ENCODE assay signal across 8 cellular contexts in the genomic region with DNA sequence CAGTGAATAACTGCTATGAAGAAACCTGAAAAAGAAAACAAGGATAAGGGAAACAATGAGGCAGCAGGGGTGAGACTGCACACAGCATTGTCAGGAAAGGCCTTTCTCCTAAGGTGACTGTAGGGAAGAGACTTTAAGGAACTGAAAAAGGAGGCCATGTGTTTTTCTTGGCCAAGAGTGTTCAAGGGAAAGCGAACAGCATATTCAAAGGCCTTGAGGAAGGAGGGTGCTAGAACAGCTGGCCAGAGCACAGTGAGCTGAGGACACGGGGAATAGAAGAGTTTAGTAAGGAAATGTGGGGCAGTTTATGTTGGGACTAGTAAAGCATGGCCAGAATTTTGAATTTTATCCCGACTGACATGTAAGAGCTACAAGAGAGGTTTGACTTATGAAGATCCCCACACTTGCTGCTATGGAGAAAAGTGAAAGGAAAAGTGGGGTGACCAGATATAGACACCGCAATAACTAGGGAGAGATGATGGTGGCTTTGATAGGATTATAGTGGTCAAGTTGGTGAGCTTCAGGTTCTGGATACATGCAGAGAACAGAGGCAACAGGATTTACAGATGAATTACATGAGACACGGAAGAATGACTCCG. TPM values are rescaled to one million over a fixed set of nuclear protein-coding genes. Genes with fewer than 3 reads are reported as not detected.
DNase-seq lines count a peak whose midpoint lies in the region; ATAC-seq and TF ChIP-seq lines count a peak whose summit lies in the region.

No MANE protein-coding gene starts in this region.

- DNase-seq in Caco-2, result no peak
- DNase-seq in Kasumi-1 (lab: John Stamatoyannopoulos, UW), result peak; percentile 13 to 46
- no peak for DNase-seq in MCF 10A (ENCODE audit: unreplicated experiment)
- DNase-seq in natural killer cell treated with Interleukin-12 subunit alpha and Interleukin-12 subunit beta and Interleukin-15 and Interleukin-18, amount 100 ng/mL, for 72 hours (ENCODE audit: low spot score), result no peak
- DNase-seq in left lung, result no peak

- H3K9me3 ChIP-seq in Caco-2, result no peaks in the 10 kb centered on the region
- H3K9me3 ChIP-seq in left lung, result no peaks in the 10 kb centered on the region

- H3K4me1 Mint-ChIP-seq in Caco-2 (ENCODE audit: low read depth, unreplicated experiment) (peaks cover 17% of the 10 kb centered on the region), MCF 10A (ENCODE audit: insufficient read depth, unreplicated experiment) (peaks cover 11% of the 10 kb centered on the region)
- H3K4me1 Mint-ChIP-seq in natural killer cell treated with Interleukin-12 subunit alpha and Interleukin-12 subunit beta and Interleukin-15 and Interleukin-18, amount 100 ng/mL, for 72 hours (ENCODE audit: low read depth in 2 of 2), result peaks cover 21 to 28% of the 10 kb centered on the region in 2 donors

- peaks cover 25% of the 10 kb centered on the region for H3K36me3 Mint-ChIP-seq in Caco-2 (ENCODE audit: insufficient read depth, unreplicated experiment)
- peaks cover 6% of the 10 kb centered on the region for H3K36me3 Mint-ChIP-seq in MCF 10A (ENCODE audit: insufficient read depth, unreplicated experiment)
- peaks cover 10% of the 10 kb centered on the region for H3K36me3 Mint-ChIP-seq in natural killer cell treated with Interleukin-12 subunit alpha and Interleukin-12 subunit beta and Interleukin-15 and Interleukin-18, amount 100 ng/mL, for 72 hours

- no TSS peak for BruUV-seq in Caco-2 (replicated peaks; lab: Mats Ljungman, UMichigan)
- BruUV-seq in MCF 10A (replicated peaks; lab: Mats Ljungman, UMichigan), result no TSS peak

- H3K27me3 Mint-ChIP-seq in Caco-2 (ENCODE audit: insufficient read depth, unreplicated experiment), result no peaks in the 10 kb centered on the region
- no peaks in the 10 kb centered on the region for H3K27me3 Mint-ChIP-seq in MCF 10A (ENCODE audit: insufficient read depth, unreplicated experiment)
- no peaks in the 10 kb centered on the region for H3K27me3 Mint-ChIP-seq in natural killer cell treated with Interleukin-12 subunit alpha and Interleukin-12 subunit beta and Interleukin-15 and Interleukin-18, amount 100 ng/mL, for 72 hours

- CTCF ChIA-PET in Caco-2 (lab: Charles Lee), result no interaction called here
- CTCF ChIA-PET in MCF 10A (lab: Yijun Ruan, JAX), result interaction anchor here (0.9 kb wide), 1 partner anchor 51 kb away, joined by 5 read pairs; no protein-coding TSS in a partner anchor

- POLR2A ChIA-PET in Caco-2 (lab: Charles Lee) (interaction anchor here (3.1 kb wide), 1 partner anchor 15 kb away, joined by 41 read pairs; no protein-coding TSS in a partner anchor), MCF 10A (lab: Yijun Ruan, JAX) (interaction anchor here (1.0 to 4.7 kb wide), 10 partner anchors 9 to 301 kb away, joined by 3 to 76 read pairs (median 8); a partner anchor contains a TSS)

- ATAC-seq in natural killer cell treated with Interleukin-12 subunit alpha and Interleukin-12 subunit beta and Interleukin-15 and Interleukin-18, amount 100 ng/mL, for 72 hours, result no peak
- ATAC-seq in GM19328 (IDR thresholded peaks at IDR 0.05; ENCODE audit: unreplicated experiment) (no peak), left lung (no peak), HG03196 (IDR thresholded peaks at IDR 0.05; ENCODE audit: unreplicated experiment) (no peak), HG03025 (IDR thresholded peaks at IDR 0.05; ENCODE audit: low FRiP score, unreplicated experiment) (no peak)

- H3K27ac Mint-ChIP-seq in Caco-2 (ENCODE audit: unreplicated experiment) (peak overlapping the region; percentile 10), MCF 10A (ENCODE audit: low read depth, unreplicated experiment) (peak overlapping the region; percentile 81)
- peak overlapping the region; percentile 80 to 88 for H3K27ac Mint-ChIP-seq in natural killer cell treated with Interleukin-12 subunit alpha and Interleukin-12 subunit beta and Interleukin-15 and Interleukin-18, amount 100 ng/mL, for 72 hours

- H3K27me3 ChIP-seq in Caco-2 (replicated peaks; ENCODE audit: control insufficient read depth, insufficient read depth, low read length) (no peaks in the 10 kb centered on the region), left lung (no peaks in the 10 kb centered on the region)

- no peaks in the 10 kb centered on the region for H3K9me3 Mint-ChIP-seq in Caco-2 (ENCODE audit: unreplicated experiment)
- H3K9me3 Mint-ChIP-seq in MCF 10A (ENCODE audit: unreplicated experiment), result no peaks in the 10 kb centered on the region
- H3K9me3 Mint-ChIP-seq in natural killer cell treated with Interleukin-12 subunit alpha and Interleukin-12 subunit beta and Interleukin-15 and Interleukin-18, amount 100 ng/mL, for 72 hours, result no peaks in the 10 kb centered on the region

- intact Hi-C loops in Caco-2 (cut with micrococcal nuclease; ENCODE audit: unreplicated experiment), result no loop called here
- intact Hi-C loops in MCF 10A (cut with micrococcal nuclease), result no loop called here
- intact Hi-C loops in left lung (cut with DNase I), result no loop called here

- no peaks in the 10 kb centered on the region for H3K36me3 ChIP-seq in Caco-2 (ENCODE audit: control insufficient read depth, insufficient read depth, low read length)
- H3K36me3 ChIP-seq in left lung, result no peaks in the 10 kb centered on the region

- H3K4me3 Mint-ChIP-seq in Caco-2 (ENCODE audit: unreplicated experiment), result peak overlapping the region; percentile 76
- peak overlapping the region; percentile 75 for H3K4me3 Mint-ChIP-seq in MCF 10A (ENCODE audit: unreplicated experiment)
- peak overlapping the region; percentile 96 for H3K4me3 Mint-ChIP-seq in natural killer cell treated with Interleukin-12 subunit alpha and Interleukin-12 subunit beta and Interleukin-15 and Interleukin-18, amount 100 ng/mL, for 72 hours

- TF ChIP-seq CTCF in Caco-2 (IDR thresholded peaks at IDR 0.05; ENCODE audit: insufficient read depth in 1 of 2, low read depth in 1 of 2, low read length in 1 of 2, severe bottlenecking in 1 of 2, unreplicated experiment in 1 of 2) (no peak), MCF 10A (IDR thresholded peaks at IDR 0.05; ENCODE audit: unreplicated experiment) (no peak), left lung (IDR thresholded peaks at IDR 0.05) (no peak)

- no peak overlapping the region for H3K27ac ChIP-seq in left lung

- H3K4me1 ChIP-seq in Caco-2, result peaks cover 9% of the 10 kb centered on the region
- peaks cover 5 to 20% of the 10 kb centered on the region in 2 donors for H3K4me1 ChIP-seq in left lung

- H3K4me3 ChIP-seq in Caco-2 (ENCODE audit: low read depth, low read length) (peak overlapping the region; percentile 89), left lung (peak overlapping the region in 1 of 2 donors; percentile 94)

RNA-seq across cellular contexts. Expression of a gene that starts 1.4 kb away (rescaled TPM):
- total RNA-seq in Caco-2 (2022), result 13.1 and 16.9 TPM in 2 replicates
- total RNA-seq in MCF 10A (2022), result 34.1 and 40.8 TPM in 2 replicates
- total RNA-seq in natural killer cell treated with Interleukin-12 subunit alpha and Interleukin-12 subunit beta and Interleukin-15 and Interleukin-18, amount 100 ng/mL, for 72 hours, result 10 to 100 TPM in 1 of 2 donors, 1 to 10 TPM in 1; 7.5 to 11.0 TPM
- 10 to 100 TPM; 16.8 to 17.7 TPM for total RNA-seq in left lung

RNA-seq across cellular contexts. Expression of a gene that starts 6.7 kb away (rescaled TPM):
- total RNA-seq in Caco-2 (2022) (24.2 and 27.0 TPM in 2 replicates), MCF 10A (2022) (28.0 and 39.3 TPM in 2 replicates), left lung (10 to 100 TPM; 28.0 to 31.9 TPM)
- 10 to 100 TPM; 44.5 to 57.5 TPM for total RNA-seq in natural killer cell treated with Interleukin-12 subunit alpha and Interleukin-12 subunit beta and Interleukin-15 and Interleukin-18, amount 100 ng/mL, for 72 hours

RNA-seq across cellular contexts. Expression of a gene that starts 25.1 kb away (rescaled TPM):
- total RNA-seq in Caco-2 (2022) (25.4 TPM in 2 replicates), MCF 10A (2022) (27.1 and 34.3 TPM in 2 replicates), left lung (10 to 100 TPM; 21.8 to 24.9 TPM)
- 10 to 100 TPM; 32.5 to 43.1 TPM for total RNA-seq in natural killer cell treated with Interleukin-12 subunit alpha and Interleukin-12 subunit beta and Interleukin-15 and Interleukin-18, amount 100 ng/mL, for 72 hours

RNA-seq across cellular contexts. Expression of a gene that starts 55.7 kb away (rescaled TPM):
- total RNA-seq in Caco-2 (2022) (269 and 302 TPM in 2 replicates), MCF 10A (2022) (174 and 221 TPM in 2 replicates), left lung (100 to 1,000 TPM; 111 to 149 TPM)
- 100 to 1,000 TPM; 269 to 354 TPM for total RNA-seq in natural killer cell treated with Interleukin-12 subunit alpha and Interleukin-12 subunit beta and Interleukin-15 and Interleukin-18, amount 100 ng/mL, for 72 hours

Comparison
In these comparisons a context has a peak if more than half of its experiments do, and no peak if none do; other contexts are left out.
1. DNase-seq: peak in Kasumi-1 (2 of 2); none in Caco-2 (0 of 2), MCF 10A (single experiment), natural killer cell treated with Interleukin-12 subunit alpha and Interleukin-12 subunit beta and Interleukin-15 and Interleukin-18, amount 100 ng/mL, for 72 hours (single experiment) and left lung (0 of 2).
2. H3K27ac Mint-ChIP-seq: peak in every context shown above with its lines; median percentile 84 in natural killer cell treated with Interleukin-12 subunit alpha and Interleukin-12 subunit beta and Interleukin-15 and Interleukin-18, amount 100 ng/mL, for 72 hours; 81 in MCF 10A; 10 in Caco-2.
3. Peak in every context shown above with its lines, with median percentiles within 50 percentile points of each other: H3K4me3 Mint-ChIP-seq.